Comparison of ENCODE assay signal across 31 cellular contexts in the genomic region with DNA sequence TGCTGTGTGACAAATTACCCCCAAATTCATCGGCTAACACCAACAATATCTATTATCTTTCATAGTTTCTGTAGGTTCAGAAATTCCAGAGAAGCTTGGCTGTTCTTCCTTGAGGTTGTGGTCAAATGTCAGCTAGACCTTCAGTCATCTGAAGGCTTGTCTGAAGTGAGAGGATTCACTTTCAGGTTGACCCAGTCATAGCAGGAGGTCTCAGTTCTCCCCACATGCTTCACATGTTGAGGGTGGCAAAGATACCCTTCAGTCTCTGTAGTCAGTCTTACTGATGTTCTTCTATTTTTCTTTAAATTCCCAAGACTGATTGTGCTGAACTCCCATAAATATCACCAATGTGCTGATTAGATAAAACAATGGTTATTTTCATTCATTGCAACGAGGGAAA.
"Had no signal": no experiment of that assay in that cellular context is flagged by ENCODE, and none has a peak within 500 bp of the region (broad histone marks: within the 10 kb centered on the region; RNA-seq: fewer than 3 reads in every experiment).

No MANE protein-coding gene starts in this region.

- H3K9me3 ChIP-seq: adrenal gland, body of pancreas, breast epithelium, MG63, SJCRH30 had no signal

- H3K36me3 ChIP-seq: adrenal gland, breast epithelium, MG63, SJCRH30 had no signal

- H3K4me3 ChIP-seq: adrenal gland, body of pancreas, breast epithelium, coronary artery, MG63, SJCRH30, SK-N-MC had no signal

- H3K27me3 ChIP-seq: adrenal gland, body of pancreas, breast epithelium, MG63, SJCRH30 had no signal

- FAIRE-seq: astrocyte, TTC549 had no signal

- H3K27ac ChIP-seq: adrenal gland, body of pancreas, breast epithelium, coronary artery, SJCRH30, SK-N-MC had no signal

- H3K4me1 ChIP-seq: adrenal gland, body of pancreas, breast epithelium, SJCRH30 had no signal

- ATAC-seq: activated CD4-positive, alpha-beta T cell treated with anti-CD3 and anti-CD28 coated beads for 36 hours; activated CD4-positive, CD25-positive, alpha-beta regulatory T cell treated with anti-CD3 and anti-CD28 coated beads, Interleukin-2, amount 50 U/mL, for 24 hours; activated naive CD4-positive, alpha-beta T cell treated with anti-CD3 and anti-CD28 coated beads, Interleukin-2, amount 50 U/mL, for 72 hours; activated T-cell treated with anti-CD3 and anti-CD28 coated beads, Interleukin-2, amount 50 U/mL, for 4 hours; body of pancreas; Panc1; WTC11 had no signal

- DNase-seq: activated CD4-positive, alpha-beta memory T cell treated with anti-CD3 and anti-CD28 coated beads for 36 hours; activated CD4-positive, alpha-beta T cell treated with anti-CD3 and anti-CD28 coated beads for 36 hours; activated CD4-positive, alpha-beta T cell treated with anti-CD3 and anti-CD28 coated beads, Interleukin-2, amount 10 ng/mL, durations not matched to agents 7 days and 5 days; activated CD8-positive, alpha-beta memory T cell treated with anti-CD3 and anti-CD28 coated beads, Interleukin-2, amount 50 U/mL, for 4 hours; activated gamma-delta T cell treated with Interleukin-2 at 50 U/mL for 16 hours; activated naive CD4-positive, alpha-beta T cell treated with anti-CD3 and anti-CD28 coated beads for 36 hours; activated T-cell treated with anti-CD3 and anti-CD28 coated beads for 4 hours; activated T-cell treated with anti-CD3 and anti-CD28 coated beads, Interleukin-2, amount 50 U/mL, for 4 hours; adrenal gland; body of pancreas; MG63; MV-4-11; NCI-H1092; NCI-H1436 treated with DMSO at 0.1 percent for 48 hours; NCI-H1694 treated with DMSO at 0.1 percent for 48 hours; NCI-H2029; NCI-H345; NCI-H524 treated with DMSO at 0.1 percent for 48 hours; NCI-H748 treated with DMSO at 0.1 percent for 48 hours; OCI-M1; SHP77 had no signal
